ENCODE assay signal across 1 cellular context in the genomic region with DNA sequence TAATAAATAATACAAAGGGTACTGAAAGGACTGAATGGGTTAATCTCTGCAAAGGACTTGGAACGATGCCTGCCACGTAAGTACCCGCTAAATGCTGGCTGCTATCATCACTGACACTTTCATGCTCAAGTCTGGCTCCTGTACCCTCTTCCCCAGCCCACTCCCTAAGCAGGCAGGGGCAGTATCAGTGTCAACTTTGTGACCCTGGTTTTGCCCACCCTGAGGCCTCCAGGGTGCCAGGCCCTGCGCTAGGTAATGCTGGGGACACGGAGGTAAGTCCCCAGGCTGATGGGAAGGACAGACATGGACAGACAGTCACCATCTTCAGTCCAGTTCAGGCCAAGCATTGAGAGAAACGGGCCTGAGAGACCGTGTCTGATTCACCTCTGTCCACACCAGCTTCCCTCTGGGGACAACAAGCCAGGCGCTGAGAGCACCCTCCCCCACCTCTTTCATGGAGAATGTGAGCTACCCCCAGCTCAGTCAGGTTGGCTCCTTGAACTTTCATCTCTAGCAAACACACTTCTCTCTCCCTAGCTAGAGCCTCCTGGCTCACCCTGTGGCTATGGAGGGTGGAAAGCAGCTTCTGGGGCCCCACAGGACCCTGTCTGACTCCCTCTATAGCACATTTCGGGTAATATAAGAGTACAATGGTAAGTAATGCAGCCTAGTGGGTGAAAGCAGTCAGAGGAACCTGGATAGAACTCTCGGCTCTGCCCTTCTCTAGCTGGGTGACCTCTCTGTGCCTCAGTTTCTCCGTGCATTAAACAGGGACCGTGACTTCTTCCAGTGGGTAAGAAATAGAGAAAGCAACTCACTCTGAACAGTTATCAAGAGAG.
TF ChIP-seq lines count a peak whose summit lies in the region.

No MANE protein-coding gene starts in this region.

TF ChIP-seq in HepG2, 621 proteins besides CTCF, POLR2A, EP300 and RAD21 (continues in another document):
- TF ChIP-seq FOXA3 (CRISPR knock-in tag; IDR thresholded peaks at IDR 0.05) (peak; percentile 74), ZNF260 (CRISPR knock-in tag; IDR thresholded peaks at IDR 0.05; ENCODE audit: borderline replicate concordance, low read depth) (no peak), DNMT3B (CRISPR knock-in tag; conservative IDR thresholded peaks at IDR 0.05) (no peak), TSC22D2 (CRISPR knock-in tag; IDR thresholded peaks at IDR 0.05; ENCODE audit: borderline replicate concordance) (peak; percentile 58; the same call in 1 of the 2 replicates), YEATS2 (CRISPR knock-in tag; IDR thresholded peaks at IDR 0.05; ENCODE audit: borderline replicate concordance) (peak; percentile 21; the same call in 1 of the 2 replicates), TMF1 (CRISPR knock-in tag; IDR thresholded peaks at IDR 0.05; ENCODE audit: low read depth) (no peak), PRPF4 (IDR thresholded peaks at IDR 0.05; ENCODE audit: low read depth, low read length, poor library complexity, severe bottlenecking) (peak; percentile 84), CREM (IDR thresholded peaks at IDR 0.05) (peak; percentile 50; the same call in 1 of the 2 replicates), CREM (CRISPR knock-in tag; IDR thresholded peaks at IDR 0.05) (no peak), HNRNPK (IDR thresholded peaks at IDR 0.05; ENCODE audit: low read depth, low read length, poor library complexity, severe bottlenecking) (no peak), TBL1XR1 (IDR thresholded peaks at IDR 0.05; ENCODE audit: borderline replicate concordance, low read length, partially characterized antibody) (peak; percentile 83), ZNF33B (CRISPR knock-in tag; IDR thresholded peaks at IDR 0.05) (no peak), NFKBIZ (CRISPR knock-in tag; IDR thresholded peaks at IDR 0.05) (no peak; the same call in 1 of the 2 replicates), PHF8 (CRISPR knock-in tag; IDR thresholded peaks at IDR 0.05) (no peak; the same call in none of the 2 replicates), PCBP2 (optimal IDR thresholded peaks at IDR 0.05; ENCODE audit: low read depth, low read length, poor library complexity, severe bottlenecking) (no peak), ATF1 (CRISPR knock-in tag; IDR thresholded peaks at IDR 0.05) (no peak), RCOR2 (CRISPR knock-in tag; IDR thresholded peaks at IDR 0.05) (no peak), PCBP1 (IDR thresholded peaks at IDR 0.05; ENCODE audit: borderline replicate concordance, low read depth, low read length) (no peak), CBX1 (IDR thresholded peaks at IDR 0.05; ENCODE audit: low read depth) (peak; percentile 45), ZNF496 (CRISPR knock-in tag; IDR thresholded peaks at IDR 0.05; ENCODE audit: insufficient replicate concordance) (no peak), FOXM1 (CRISPR knock-in tag; IDR thresholded peaks at IDR 0.05) (no peak), MAFK (conservative IDR thresholded peaks at IDR 0.05 in 1 of 2, IDR thresholded peaks at IDR 0.05 in 1 of 2; ENCODE audit: low read length in 2 of 2) (no peak), ZFP41 (CRISPR knock-in tag; IDR thresholded peaks at IDR 0.05; ENCODE audit: borderline replicate concordance) (no peak), HOXD1 (CRISPR knock-in tag; IDR thresholded peaks at IDR 0.05) (no peak), ZNF7 (CRISPR knock-in tag; IDR thresholded peaks at IDR 0.05) (no peak), ZNF747 (CRISPR knock-in tag; IDR thresholded peaks at IDR 0.05; ENCODE audit: borderline replicate concordance) (peak; percentile 81; the same call in 1 of the 2 replicates), SIX1 (CRISPR knock-in tag; IDR thresholded peaks at IDR 0.05; ENCODE audit: borderline replicate concordance) (no peak; the same call in 1 of the 2 replicates), HNRNPUL1 (IDR thresholded peaks at IDR 0.05; ENCODE audit: low read depth, low read length) (no peak), ZNF567 (CRISPR knock-in tag; IDR thresholded peaks at IDR 0.05; ENCODE audit: borderline replicate concordance) (no peak), HMGA1 (CRISPR knock-in tag; conservative IDR thresholded peaks at IDR 0.05) (no peak), MYC (CRISPR knock-in tag; IDR thresholded peaks at IDR 0.05; ENCODE audit: borderline replicate concordance) (no peak), ZNF224 (CRISPR knock-in tag; IDR thresholded peaks at IDR 0.05) (0 out of 2 replicates have a peak, but pooled peaks have one; percentile 50), ZNF839 (CRISPR knock-in tag; IDR thresholded peaks at IDR 0.05; ENCODE audit: borderline replicate concordance) (no peak), ZFP37 (CRISPR knock-in tag; IDR thresholded peaks at IDR 0.05; ENCODE audit: borderline replicate concordance) (no peak), ZNF432 (CRISPR knock-in tag; IDR thresholded peaks at IDR 0.05; ENCODE audit: borderline replicate concordance) (no peak; the same call in 1 of the 2 replicates), ZNF10 (CRISPR knock-in tag; IDR thresholded peaks at IDR 0.05; ENCODE audit: borderline replicate concordance, low read depth) (no peak), RAD51 (IDR thresholded peaks at IDR 0.05; ENCODE audit: borderline replicate concordance) (no peak), TCF12 (IDR thresholded peaks at IDR 0.05) (no peak), TCF12 (CRISPR knock-in tag; IDR thresholded peaks at IDR 0.05) (peak; percentile 59; the same call in 1 of the 2 replicates)
- TF ChIP-seq, protein P1, sequence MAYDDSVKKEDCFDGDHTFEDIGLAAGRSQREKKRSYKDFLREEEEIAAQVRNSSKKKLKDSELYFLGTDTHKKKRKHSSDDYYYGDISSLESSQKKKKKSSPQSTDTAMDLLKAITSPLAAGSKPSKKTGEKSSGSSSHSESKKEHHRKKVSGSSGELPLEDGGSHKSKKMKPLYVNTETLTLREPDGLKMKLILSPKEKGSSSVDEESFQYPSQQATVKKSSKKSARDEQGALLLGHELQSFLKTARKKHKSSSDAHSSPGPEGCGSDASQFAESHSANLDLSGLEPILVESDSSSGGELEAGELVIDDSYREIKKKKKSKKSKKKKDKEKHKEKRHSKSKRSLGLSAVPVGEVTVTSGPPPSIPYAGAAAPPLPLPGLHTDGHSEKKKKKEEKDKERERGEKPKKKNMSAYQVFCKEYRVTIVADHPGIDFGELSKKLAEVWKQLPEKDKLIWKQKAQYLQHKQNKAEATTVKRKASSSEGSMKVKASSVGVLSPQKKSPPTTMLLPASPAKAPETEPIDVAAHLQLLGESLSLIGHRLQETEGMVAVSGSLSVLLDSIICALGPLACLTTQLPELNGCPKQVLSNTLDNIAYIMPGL (CRISPR knock-in tag; IDR thresholded peaks at IDR 0.05; ENCODE audit: borderline replicate concordance in 1 of 2, low read depth in 1 of 2) = peak in 1 of 2 experiments; percentile 82; a peak in 3 of 4 replicates
- TF ChIP-seq, protein P2, sequence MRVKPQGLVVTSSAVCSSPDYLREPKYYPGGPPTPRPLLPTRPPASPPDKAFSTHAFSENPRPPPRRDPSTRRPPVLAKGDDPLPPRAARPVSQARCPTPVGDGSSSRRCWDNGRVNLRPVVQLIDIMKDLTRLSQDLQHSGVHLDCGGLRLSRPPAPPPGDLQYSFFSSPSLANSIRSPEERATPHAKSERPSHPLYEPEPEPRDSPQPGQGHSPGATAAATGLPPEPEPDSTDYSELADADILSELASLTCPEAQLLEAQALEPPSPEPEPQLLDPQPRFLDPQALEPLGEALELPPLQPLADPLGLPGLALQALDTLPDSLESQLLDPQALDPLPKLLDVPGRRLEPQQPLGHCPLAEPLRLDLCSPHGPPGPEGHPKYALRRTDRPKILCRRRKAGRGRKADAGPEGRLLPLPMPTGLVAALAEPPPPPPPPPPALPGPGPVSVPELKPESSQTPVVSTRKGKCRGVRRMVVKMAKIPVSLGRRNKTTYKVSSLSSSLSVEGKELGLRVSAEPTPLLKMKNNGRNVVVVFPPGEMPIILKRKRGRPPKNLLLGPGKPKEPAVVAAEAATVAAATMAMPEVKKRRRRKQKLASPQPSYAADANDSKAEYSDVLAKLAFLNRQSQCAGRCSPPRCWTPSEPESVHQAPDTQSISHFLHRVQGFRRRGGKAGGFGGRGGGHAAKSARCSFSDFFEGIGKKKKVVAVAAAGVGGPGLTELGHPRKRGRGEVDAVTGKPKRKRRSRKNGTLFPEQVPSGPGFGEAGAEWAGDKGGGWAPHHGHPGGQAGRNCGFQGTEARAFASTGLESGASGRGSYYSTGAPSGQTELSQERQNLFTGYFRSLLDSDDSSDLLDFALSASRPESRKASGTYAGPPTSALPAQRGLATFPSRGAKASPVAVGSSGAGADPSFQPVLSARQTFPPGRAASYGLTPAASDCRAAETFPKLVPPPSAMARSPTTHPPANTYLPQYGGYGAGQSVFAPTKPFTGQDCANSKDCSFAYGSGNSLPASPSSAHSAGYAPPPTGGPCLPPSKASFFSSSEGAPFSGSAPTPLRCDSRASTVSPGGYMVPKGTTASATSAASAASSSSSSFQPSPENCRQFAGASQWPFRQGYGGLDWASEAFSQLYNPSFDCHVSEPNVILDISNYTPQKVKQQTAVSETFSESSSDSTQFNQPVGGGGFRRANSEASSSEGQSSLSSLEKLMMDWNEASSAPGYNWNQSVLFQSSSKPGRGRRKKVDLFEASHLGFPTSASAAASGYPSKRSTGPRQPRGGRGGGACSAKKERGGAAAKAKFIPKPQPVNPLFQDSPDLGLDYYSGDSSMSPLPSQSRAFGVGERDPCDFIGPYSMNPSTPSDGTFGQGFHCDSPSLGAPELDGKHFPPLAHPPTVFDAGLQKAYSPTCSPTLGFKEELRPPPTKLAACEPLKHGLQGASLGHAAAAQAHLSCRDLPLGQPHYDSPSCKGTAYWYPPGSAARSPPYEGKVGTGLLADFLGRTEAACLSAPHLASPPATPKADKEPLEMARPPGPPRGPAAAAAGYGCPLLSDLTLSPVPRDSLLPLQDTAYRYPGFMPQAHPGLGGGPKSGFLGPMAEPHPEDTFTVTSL (CRISPR knock-in tag; IDR thresholded peaks at IDR 0.05; ENCODE audit: borderline replicate concordance) = peak; percentile 63; the same call in 1 of the 2 replicates
- TF ChIP-seq, protein P3, sequence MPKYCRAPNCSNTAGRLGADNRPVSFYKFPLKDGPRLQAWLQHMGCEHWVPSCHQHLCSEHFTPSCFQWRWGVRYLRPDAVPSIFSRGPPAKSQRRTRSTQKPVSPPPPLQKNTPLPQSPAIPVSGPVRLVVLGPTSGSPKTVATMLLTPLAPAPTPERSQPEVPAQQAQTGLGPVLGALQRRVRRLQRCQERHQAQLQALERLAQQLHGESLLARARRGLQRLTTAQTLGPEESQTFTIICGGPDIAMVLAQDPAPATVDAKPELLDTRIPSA (CRISPR knock-in tag; IDR thresholded peaks at IDR 0.05; ENCODE audit: borderline replicate concordance) = no peak; the same call in 1 of the 2 replicates
- TF ChIP-seq, protein P4, sequence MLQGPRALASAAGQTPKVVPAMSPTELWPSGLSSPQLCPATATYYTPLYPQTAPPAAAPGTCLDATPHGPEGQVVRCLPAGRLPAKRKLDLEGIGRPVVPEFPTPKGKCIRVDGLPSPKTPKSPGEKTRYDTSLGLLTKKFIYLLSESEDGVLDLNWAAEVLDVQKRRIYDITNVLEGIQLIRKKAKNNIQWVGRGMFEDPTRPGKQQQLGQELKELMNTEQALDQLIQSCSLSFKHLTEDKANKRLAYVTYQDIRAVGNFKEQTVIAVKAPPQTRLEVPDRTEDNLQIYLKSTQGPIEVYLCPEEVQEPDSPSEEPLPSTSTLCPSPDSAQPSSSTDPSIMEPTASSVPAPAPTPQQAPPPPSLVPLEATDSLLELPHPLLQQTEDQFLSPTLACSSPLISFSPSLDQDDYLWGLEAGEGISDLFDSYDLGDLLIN (CRISPR knock-in tag; IDR thresholded peaks at IDR 0.05; ENCODE audit: borderline replicate concordance) = no peak
- TF ChIP-seq, protein P5, sequence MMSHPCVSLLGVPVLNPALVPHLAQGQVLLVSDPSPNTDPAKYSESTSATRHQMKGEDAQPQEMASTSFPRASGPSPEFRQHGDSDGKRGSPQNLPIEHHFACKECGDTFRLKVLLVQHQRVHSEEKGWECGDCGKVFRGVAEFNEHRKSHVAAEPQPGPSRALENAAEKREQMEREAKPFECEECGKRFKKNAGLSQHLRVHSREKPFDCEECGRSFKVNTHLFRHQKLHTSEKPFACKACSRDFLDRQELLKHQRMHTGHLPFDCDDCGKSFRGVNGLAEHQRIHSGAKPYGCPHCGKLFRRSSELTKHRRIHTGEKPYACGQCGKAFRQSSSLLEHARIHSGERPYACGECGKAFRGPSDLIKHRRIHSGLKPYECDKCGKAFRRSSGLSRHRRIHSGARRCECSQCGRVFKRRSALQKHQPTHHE (CRISPR knock-in tag; IDR thresholded peaks at IDR 0.05; ENCODE audit: borderline replicate concordance) = no peak
- TF ChIP-seq, protein P6, sequence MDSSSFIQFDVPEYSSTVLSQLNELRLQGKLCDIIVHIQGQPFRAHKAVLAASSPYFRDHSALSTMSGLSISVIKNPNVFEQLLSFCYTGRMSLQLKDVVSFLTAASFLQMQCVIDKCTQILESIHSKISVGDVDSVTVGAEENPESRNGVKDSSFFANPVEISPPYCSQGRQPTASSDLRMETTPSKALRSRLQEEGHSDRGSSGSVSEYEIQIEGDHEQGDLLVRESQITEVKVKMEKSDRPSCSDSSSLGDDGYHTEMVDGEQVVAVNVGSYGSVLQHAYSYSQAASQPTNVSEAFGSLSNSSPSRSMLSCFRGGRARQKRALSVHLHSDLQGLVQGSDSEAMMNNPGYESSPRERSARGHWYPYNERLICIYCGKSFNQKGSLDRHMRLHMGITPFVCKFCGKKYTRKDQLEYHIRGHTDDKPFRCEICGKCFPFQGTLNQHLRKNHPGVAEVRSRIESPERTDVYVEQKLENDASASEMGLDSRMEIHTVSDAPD (CRISPR knock-in tag; IDR thresholded peaks at IDR 0.05) = no peak
- TF ChIP-seq, protein P7, sequence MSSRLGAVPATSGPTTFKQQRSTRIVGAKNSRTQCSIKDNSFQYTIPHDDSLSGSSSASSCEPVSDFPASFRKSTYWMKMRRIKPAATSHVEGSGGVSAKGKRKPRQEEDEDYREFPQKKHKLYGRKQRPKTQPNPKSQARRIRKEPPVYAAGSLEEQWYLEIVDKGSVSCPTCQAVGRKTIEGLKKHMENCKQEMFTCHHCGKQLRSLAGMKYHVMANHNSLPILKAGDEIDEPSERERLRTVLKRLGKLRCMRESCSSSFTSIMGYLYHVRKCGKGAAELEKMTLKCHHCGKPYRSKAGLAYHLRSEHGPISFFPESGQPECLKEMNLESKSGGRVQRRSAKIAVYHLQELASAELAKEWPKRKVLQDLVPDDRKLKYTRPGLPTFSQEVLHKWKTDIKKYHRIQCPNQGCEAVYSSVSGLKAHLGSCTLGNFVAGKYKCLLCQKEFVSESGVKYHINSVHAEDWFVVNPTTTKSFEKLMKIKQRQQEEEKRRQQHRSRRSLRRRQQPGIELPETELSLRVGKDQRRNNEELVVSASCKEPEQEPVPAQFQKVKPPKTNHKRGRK (CRISPR knock-in tag; IDR thresholded peaks at IDR 0.05) = no peak
- TF ChIP-seq, protein P8, sequence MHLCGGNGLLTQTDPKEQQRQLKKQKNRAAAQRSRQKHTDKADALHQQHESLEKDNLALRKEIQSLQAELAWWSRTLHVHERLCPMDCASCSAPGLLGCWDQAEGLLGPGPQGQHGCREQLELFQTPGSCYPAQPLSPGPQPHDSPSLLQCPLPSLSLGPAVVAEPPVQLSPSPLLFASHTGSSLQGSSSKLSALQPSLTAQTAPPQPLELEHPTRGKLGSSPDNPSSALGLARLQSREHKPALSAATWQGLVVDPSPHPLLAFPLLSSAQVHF (CRISPR knock-in tag; IDR thresholded peaks at IDR 0.05) = no peak
- TF ChIP-seq, protein P9, sequence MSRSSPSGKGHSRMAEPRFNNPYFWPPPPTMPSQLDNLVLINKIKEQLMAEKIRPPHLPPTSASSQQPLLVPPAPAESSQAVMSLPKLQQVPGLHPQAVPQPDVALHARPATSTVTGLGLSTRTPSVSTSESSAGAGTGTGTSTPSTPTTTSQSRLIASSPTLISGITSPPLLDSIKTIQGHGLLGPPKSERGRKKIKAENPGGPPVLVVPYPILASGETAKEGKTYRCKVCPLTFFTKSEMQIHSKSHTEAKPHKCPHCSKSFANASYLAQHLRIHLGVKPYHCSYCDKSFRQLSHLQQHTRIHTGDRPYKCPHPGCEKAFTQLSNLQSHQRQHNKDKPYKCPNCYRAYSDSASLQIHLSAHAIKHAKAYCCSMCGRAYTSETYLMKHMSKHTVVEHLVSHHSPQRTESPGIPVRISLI (CRISPR knock-in tag; IDR thresholded peaks at IDR 0.05; ENCODE audit: borderline replicate concordance) = no peak
